ENCODE assay signal across 34 cellular contexts in genomic region chr12:117998719-117999118, GRCh38. TPM values are rescaled to one million over a fixed set of nuclear protein-coding genes. Genes with fewer than 3 reads are reported as not detected.
"Had no signal": no experiment of that assay in that cellular context is flagged by ENCODE, and none has a peak within 500 bp of the region (broad histone marks: within the 10 kb centered on the region; RNA-seq: fewer than 3 reads in every experiment).

No MANE protein-coding gene starts in this region.

- H3K4me3 ChIP-seq: adrenal gland, body of pancreas, breast epithelium had no signal

- ATAC-seq: activated CD8-positive, alpha-beta T cell treated with anti-CD3 and anti-CD28 coated beads for 36 hours; activated naive CD4-positive, alpha-beta T cell treated with anti-CD3 and anti-CD28 coated beads, Interleukin-2, amount 50 U/mL, for 72 hours; activated T-cell treated with anti-CD3 and anti-CD28 coated beads, Interleukin-2, amount 50 U/mL, for 4 hours; activated T-cell treated with anti-CD3 and anti-CD28 coated beads, Interleukin-2, amount 50 U/mL, for 72 hours; body of pancreas had no signal

- FAIRE-seq: astrocyte, TTC549 had no signal

- H3K36me3 ChIP-seq: adrenal gland, brain microvascular endothelial cell, breast epithelium had no signal

- H3K27me3 ChIP-seq: adrenal gland, body of pancreas, brain microvascular endothelial cell, breast epithelium had no signal

- H3K9me3 ChIP-seq: adrenal gland, body of pancreas, breast epithelium had no signal

- H3K27ac ChIP-seq: adrenal gland, body of pancreas, brain microvascular endothelial cell, breast epithelium, VCaP had no signal

- H3K4me1 ChIP-seq: adrenal gland, body of pancreas, breast epithelium had no signal

- DNase-seq: activated B cell treated with CpG ODN at 0.5 μM for 24 hours; activated CD4-positive, alpha-beta memory T cell treated with anti-CD3 and anti-CD28 coated beads for 36 hours; activated CD4-positive, alpha-beta T cell treated with anti-CD3 and anti-CD28 coated beads for 4 hours; activated CD4-positive, alpha-beta T cell treated with anti-CD3 and anti-CD28 coated beads, Interleukin-2, amount 10 ng/mL, durations not matched to agents 24 days and 14 days; activated CD4-positive, alpha-beta T cell treated with anti-CD3 and anti-CD28 coated beads, Interleukin-2, amount 50 U/mL, for 1 hour; activated CD4-positive, alpha-beta T cell treated with anti-CD3 and anti-CD28 coated beads, Interleukin-2, amount 50 U/mL, for 4 hours; activated CD4-positive, CD25-positive, alpha-beta regulatory T cell treated with anti-CD3 and anti-CD28 coated beads, Interleukin-2, amount 50 U/mL, for 72 hours; activated CD8-positive, alpha-beta memory T cell treated with anti-CD3 and anti-CD28 coated beads, Interleukin-2, amount 50 U/mL, for 4 hours; activated CD8-positive, alpha-beta T cell treated with anti-CD3 and anti-CD28 coated beads for 36 hours; activated effector memory CD4-positive, alpha-beta T cell treated with anti-CD3 and anti-CD28 coated beads, Interleukin-2, amount 50 U/mL, for 16 hours; activated gamma-delta T cell treated with Interleukin-2 at 50 U/mL for 16 hours; activated naive CD4-positive, alpha-beta T cell; activated naive CD4-positive, alpha-beta T cell treated with anti-CD3 and anti-CD28 coated beads for 36 hours; activated naive CD4-positive, alpha-beta T cell treated with anti-CD3 and anti-CD28 coated beads, Interleukin-2, amount 50 U/mL, for 16 hours; activated naive CD8-positive, alpha-beta T cell treated with anti-CD3 and anti-CD28 coated beads for 36 hours; activated T-cell treated with anti-CD3 and anti-CD28 coated beads for 4 hours; activated T-cell treated with anti-CD3 and anti-CD28 coated beads, Interleukin-2, amount 50 U/mL, for 1 hour; activated T-cell treated with anti-CD3 and anti-CD28 coated beads, Interleukin-2, amount 50 U/mL, for 4 hours; activated T-cell treated with anti-CD3 and anti-CD28 coated beads, Interleukin-2, amount 50 U/mL, for 72 hours; adrenal gland; amniotic stem cell; aorta; body of pancreas; brain microvascular endothelial cell; central memory CD4-positive, alpha-beta T cell; T-helper 1 cell; T-helper 2 cell; T-helper 9 cell had no signal

RNA-seq across cellular contexts. Expression of gene KSR2, which starts 29.9 kb away (rescaled TPM):
- total RNA-seq: activated B cell treated with CpG ODN at 0.5 μM for 24 hours; activated naive CD8-positive, alpha-beta T cell treated with anti-CD3 and anti-CD28 coated beads for 36 hours; aorta; cardiac septum had no signal
- polyA plus RNA-seq: aorta had no signal
